ENCODE assay signal across 8 cellular contexts in the genomic region with DNA sequence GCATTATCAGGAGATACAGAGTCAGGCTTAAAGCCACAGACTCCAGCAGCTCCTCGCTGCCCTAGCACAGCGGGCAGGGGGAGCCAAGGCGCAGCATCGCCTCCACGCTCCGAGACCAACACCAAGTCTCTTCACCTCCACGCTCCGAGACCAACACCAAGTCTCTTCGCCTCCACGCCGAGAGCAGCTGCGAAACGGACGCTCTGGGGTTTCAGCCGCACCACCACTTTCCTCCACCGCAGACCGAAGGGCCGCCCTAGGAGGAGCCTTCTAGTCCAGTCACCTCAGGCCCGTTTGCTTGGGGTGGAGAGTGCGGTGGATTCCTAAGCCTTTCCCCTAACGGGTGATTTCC. TPM values are rescaled to one million over a fixed set of nuclear protein-coding genes. Genes with fewer than 3 reads are reported as not detected.
DNase-seq lines count a peak whose midpoint lies in the region; ATAC-seq and TF ChIP-seq lines count a peak whose summit lies in the region.

No MANE protein-coding gene starts in this region.

- H3K4me3 ChIP-seq in WERI-Rb-1 (ENCODE audit: low read depth, low read length) (peak overlapping the region; percentile 94), colonic mucosa (peak overlapping the region; percentile 82)

- H3K4me1 Mint-ChIP-seq in IgD-negative memory B cell: peaks cover 15 to 29% (median 28%) of the 10 kb centered on the region in 3 donors

- no peaks in the 10 kb centered on the region for H3K9me3 Mint-ChIP-seq in IgD-negative memory B cell

- intact Hi-C loops in colonic mucosa (cut with DNase I) (no loop called here), left colon (cut with DNase I, micrococcal nuclease) (no loop called here)

- TF ChIP-seq CTCF in WERI-Rb-1 (IDR thresholded peaks at IDR 0.05; ENCODE audit: low read depth, low read length): peak; percentile 33; the same call in 1 of the 2 replicates
- no peak for TF ChIP-seq CTCF in colonic mucosa (IDR thresholded peaks at IDR 0.05)

- peak overlapping the region; percentile 82 to 93 for H3K9ac ChIP-seq in colonic mucosa (ENCODE audit: low read depth in 2 of 2, low read length in 2 of 2)

- H3K27ac ChIP-seq in WERI-Rb-1 (peak overlapping the region; percentile 89), colonic mucosa (peak overlapping the region; percentile 85)

- DNase-seq in GDM1 (lab: John Stamatoyannopoulos, UW) (peak; percentile 32), WERI-Rb-1 (peak; percentile 47), colonic mucosa (peak; percentile 65), left colon (peak; percentile 49 to 59)
- DNase-seq in stimulated activated CD4-positive, alpha-beta T cell treated with anti-CD3 and anti-CD28 coated beads, Interleukin-1b, Interleukin-23, amount 100 ng/mL, for 48 hours: peak; percentile 19

- H3K36me3 Mint-ChIP-seq in IgD-negative memory B cell: no peaks in the 10 kb centered on the region

- no peaks in the 10 kb centered on the region for H3K4me1 ChIP-seq in colonic mucosa

- H3K27me3 Mint-ChIP-seq in IgD-negative memory B cell: peaks cover 4% of the 10 kb centered on the region

- ATAC-seq in GM21526 (IDR thresholded peaks at IDR 0.05; ENCODE audit: low FRiP score, unreplicated experiment): peak; percentile 36
- peak; percentile 48 for ATAC-seq in left colon
- ATAC-seq in HG03457 (IDR thresholded peaks at IDR 0.05; ENCODE audit: unreplicated experiment): no peak

- no peaks in the 10 kb centered on the region for H3K9me3 ChIP-seq in WERI-Rb-1 (ENCODE audit: severe bottlenecking)
- H3K9me3 ChIP-seq in colonic mucosa: no peaks in the 10 kb centered on the region

- H3K4me3 Mint-ChIP-seq in IgD-negative memory B cell: peak overlapping the region; percentile 81 to 95 (median 88)

- peak overlapping the region in 2 of 3 donors; percentile 19 to 39 for H3K27ac Mint-ChIP-seq in IgD-negative memory B cell

- H3K36me3 ChIP-seq in WERI-Rb-1 (peaks cover 4% of the 10 kb centered on the region), colonic mucosa (no peaks in the 10 kb centered on the region)

- H3K27me3 ChIP-seq in WERI-Rb-1 (ENCODE audit: insufficient read depth, low read depth, severe bottlenecking) (no peaks in the 10 kb centered on the region), colonic mucosa (no peaks in the 10 kb centered on the region)

RNA-seq across cellular contexts. Expression of a gene that starts 0.7 kb away (rescaled TPM):
- polyA plus RNA-seq in IgD-negative memory B cell: 1.1 TPM
- 10 to 100 TPM; 21.7 to 33.4 TPM for total RNA-seq in colonic mucosa
- total RNA-seq in left colon: 10 to 100 TPM; 37.7 to 42.0 TPM

RNA-seq across cellular contexts. Expression of a gene that starts 59.4 kb away (rescaled TPM):
- polyA plus RNA-seq in IgD-negative memory B cell: not detected
- 1 to 10 TPM in 1 of 2 donors, under 1 TPM in 1; 0.72 to 2.0 TPM for total RNA-seq in colonic mucosa
- 1 to 10 TPM in 1 of 2 donors, under 1 TPM in 1; 0.95 to 1.2 TPM for total RNA-seq in left colon
